1 cellular context compared by ENCODE assay signal in the genomic region with DNA sequence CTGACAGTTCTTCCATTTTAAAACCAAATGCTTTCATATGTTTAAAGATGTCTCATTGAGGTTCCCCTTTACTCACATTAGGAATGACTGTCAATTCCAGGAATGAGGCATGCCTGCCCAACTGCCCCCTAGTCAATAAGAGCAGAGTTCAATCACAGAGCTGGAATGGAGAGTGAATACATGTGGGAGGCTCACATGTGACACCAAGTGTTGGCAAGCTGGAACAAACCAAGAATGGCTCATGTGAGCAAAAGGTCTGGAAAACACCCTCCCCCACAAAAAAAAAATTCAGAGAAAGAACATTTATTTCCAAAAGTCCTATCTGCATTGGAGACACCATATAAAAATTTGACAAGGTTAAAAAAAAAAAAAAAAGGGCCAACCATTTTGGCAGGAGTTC.
TF ChIP-seq lines count a peak whose summit lies in the region.

No MANE protein-coding gene starts in this region.

TF ChIP-seq in GM23338, 12 proteins besides CTCF, POLR2A, EP300 and RAD21 (continued from another document):
- TF ChIP-seq, protein P1, sequence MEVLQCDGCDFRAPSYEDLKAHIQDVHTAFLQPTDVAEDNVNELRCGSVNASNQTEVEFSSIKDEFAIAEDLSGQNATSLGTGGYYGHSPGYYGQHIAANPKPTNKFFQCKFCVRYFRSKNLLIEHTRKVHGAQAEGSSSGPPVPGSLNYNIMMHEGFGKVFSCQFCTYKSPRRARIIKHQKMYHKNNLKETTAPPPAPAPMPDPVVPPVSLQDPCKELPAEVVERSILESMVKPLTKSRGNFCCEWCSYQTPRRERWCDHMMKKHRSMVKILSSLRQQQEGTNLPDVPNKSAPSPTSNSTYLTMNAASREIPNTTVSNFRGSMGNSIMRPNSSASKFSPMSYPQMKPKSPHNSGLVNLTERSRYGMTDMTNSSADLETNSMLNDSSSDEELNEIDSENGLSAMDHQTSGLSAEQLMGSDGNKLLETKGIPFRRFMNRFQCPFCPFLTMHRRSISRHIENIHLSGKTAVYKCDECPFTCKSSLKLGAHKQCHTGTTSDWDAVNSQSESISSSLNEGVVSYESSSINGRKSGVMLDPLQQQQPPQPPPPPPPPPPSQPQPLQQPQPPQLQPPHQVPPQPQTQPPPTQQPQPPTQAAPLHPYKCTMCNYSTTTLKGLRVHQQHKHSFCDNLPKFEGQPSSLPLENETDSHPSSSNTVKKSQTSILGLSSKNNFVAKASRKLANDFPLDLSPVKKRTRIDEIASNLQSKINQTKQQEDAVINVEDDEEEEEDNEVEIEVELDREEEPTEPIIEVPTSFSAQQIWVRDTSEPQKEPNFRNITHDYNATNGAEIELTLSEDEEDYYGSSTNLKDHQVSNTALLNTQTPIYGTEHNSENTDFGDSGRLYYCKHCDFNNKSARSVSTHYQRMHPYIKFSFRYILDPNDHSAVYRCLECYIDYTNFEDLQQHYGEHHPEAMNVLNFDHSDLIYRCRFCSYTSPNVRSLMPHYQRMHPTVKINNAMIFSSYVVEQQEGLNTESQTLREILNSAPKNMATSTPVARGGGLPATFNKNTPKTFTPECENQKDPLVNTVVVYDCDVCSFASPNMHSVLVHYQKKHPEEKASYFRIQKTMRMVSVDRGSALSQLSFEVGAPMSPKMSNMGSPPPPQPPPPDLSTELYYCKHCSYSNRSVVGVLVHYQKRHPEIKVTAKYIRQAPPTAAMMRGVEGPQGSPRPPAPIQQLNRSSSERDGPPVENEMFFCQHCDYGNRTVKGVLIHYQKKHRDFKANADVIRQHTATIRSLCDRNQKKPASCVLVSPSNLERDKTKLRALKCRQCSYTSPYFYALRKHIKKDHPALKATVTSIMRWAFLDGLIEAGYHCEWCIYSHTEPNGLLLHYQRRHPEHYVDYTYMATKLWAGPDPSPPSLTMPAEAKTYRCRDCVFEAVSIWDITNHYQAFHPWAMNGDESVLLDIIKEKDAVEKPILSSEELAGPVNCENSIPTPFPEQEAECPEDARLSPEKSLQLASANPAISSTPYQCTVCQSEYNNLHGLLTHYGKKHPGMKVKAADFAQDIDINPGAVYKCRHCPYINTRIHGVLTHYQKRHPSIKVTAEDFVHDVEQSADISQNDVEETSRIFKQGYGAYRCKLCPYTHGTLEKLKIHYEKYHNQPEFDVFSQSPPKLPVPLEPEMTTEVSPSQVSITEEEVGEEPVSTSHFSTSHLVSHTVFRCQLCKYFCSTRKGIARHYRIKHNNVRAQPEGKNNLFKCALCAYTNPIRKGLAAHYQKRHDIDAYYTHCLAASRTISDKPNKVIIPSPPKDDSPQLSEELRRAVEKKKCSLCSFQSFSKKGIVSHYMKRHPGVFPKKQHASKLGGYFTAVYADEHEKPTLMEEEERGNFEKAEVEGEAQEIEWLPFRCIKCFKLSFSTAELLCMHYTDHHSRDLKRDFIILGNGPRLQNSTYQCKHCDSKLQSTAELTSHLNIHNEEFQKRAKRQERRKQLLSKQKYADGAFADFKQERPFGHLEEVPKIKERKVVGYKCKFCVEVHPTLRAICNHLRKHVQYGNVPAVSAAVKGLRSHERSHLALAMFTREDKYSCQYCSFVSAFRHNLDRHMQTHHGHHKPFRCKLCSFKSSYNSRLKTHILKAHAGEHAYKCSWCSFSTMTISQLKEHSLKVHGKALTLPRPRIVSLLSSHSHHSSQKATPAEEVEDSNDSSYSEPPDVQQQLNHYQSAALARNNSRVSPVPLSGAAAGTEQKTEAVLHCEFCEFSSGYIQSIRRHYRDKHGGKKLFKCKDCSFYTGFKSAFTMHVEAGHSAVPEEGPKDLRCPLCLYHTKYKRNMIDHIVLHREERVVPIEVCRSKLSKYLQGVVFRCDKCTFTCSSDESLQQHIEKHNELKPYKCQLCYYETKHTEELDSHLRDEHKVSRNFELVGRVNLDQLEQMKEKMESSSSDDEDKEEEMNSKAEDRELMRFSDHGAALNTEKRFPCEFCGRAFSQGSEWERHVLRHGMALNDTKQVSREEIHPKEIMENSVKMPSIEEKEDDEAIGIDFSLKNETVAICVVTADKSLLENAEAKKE (CRISPR knock-in tag; IDR thresholded peaks at IDR 0.05) = no peak
- TF ChIP-seq CREB1 (CRISPR knock-in tag; IDR thresholded peaks at IDR 0.05; ENCODE audit: low read depth) = no peak
- TF ChIP-seq ZNF114 (CRISPR knock-in tag; IDR thresholded peaks at IDR 0.05) = no peak
- no peak for TF ChIP-seq EZH2phosphoT487 (IDR thresholded peaks at IDR 0.05; ENCODE audit: unreplicated experiment)
- no peak for TF ChIP-seq POLR2AphosphoS5 (IDR thresholded peaks at IDR 0.05; ENCODE audit: low read depth)
- TF ChIP-seq EZH2 (IDR thresholded peaks at IDR 0.05; ENCODE audit: low read depth, unreplicated experiment) = no peak
- no peak for TF ChIP-seq JUNB (IDR thresholded peaks at IDR 0.05; ENCODE audit: unreplicated experiment)
